ENCODE assay signal across 22 cellular contexts in genomic region chr2:185813707-185814106, GRCh38.
"Had no signal": no experiment of that assay in that cellular context is flagged by ENCODE, and none has a peak within 500 bp of the region (broad histone marks: within the 10 kb centered on the region; RNA-seq: fewer than 3 reads in every experiment).

No MANE protein-coding gene starts in this region.

- ATAC-seq: activated CD4-positive, CD25-positive, alpha-beta regulatory T cell treated with anti-CD3 and anti-CD28 coated beads, Interleukin-2, amount 50 U/mL, for 24 hours; activated naive CD8-positive, alpha-beta T cell treated with anti-CD3 and anti-CD28 coated beads, Interleukin-2, amount 50 U/mL, for 24 hours; heart right ventricle; natural killer cell treated with Interleukin-12 subunit alpha and Interleukin-12 subunit beta and Interleukin-15 and Interleukin-18, amount 100 ng/mL, for 72 hours; right cardiac atrium; stimulated activated effector memory CD8-positive, alpha-beta T cell treated with anti-CD3 and anti-CD28 coated beads, Interleukin-12 subunit alpha, Interleukin-12 subunit beta, amount 100 ng/mL, for 72 hours; stimulated activated naive CD8-positive, alpha-beta T cell treated with anti-CD3 and anti-CD28 coated beads, Interleukin-15, amount 100 ng/mL, for 72 hours had no signal

- FAIRE-seq: endometrium, kidney had no signal

- H3K27me3 Mint-ChIP-seq: activated CD4-positive, alpha-beta memory T cell treated with anti-CD3 and anti-CD28 coated beads, Interleukin-2, amount 10 ng/mL, durations not matched to agents 7 days and 5 days; activated CD4-positive, alpha-beta T cell treated with anti-CD3 and anti-CD28 coated beads, Interleukin-2, amount 10 ng/mL, durations not matched to agents 24 days and 14 days; activated naive CD4-positive, alpha-beta T cell treated with anti-CD3 and anti-CD28 coated beads, Interleukin-2, amount 10 ng/mL, durations not matched to agents 7 days and 5 days; activated naive CD8-positive, alpha-beta T cell treated with anti-CD3 and anti-CD28 coated beads, Interleukin-2, amount 50 U/mL, for 24 hours; natural killer cell treated with Interleukin-12 subunit alpha and Interleukin-12 subunit beta and Interleukin-15 and Interleukin-18, amount 100 ng/mL, for 72 hours; stimulated activated naive CD8-positive, alpha-beta T cell treated with anti-CD3 and anti-CD28 coated beads, Interleukin-15, amount 100 ng/mL, for 72 hours had no signal

- H3K36me3 ChIP-seq: heart right ventricle, left ventricle myocardium inferior, ovary, tibial artery had no signal

- H3K27ac ChIP-seq: heart right ventricle, left ventricle myocardium inferior, ovary, skin epidermis, tibial artery had no signal

- DNase-seq: activated CD4-positive, alpha-beta memory T cell treated with anti-CD3 and anti-CD28 coated beads, Interleukin-2, amount 10 ng/mL, durations not matched to agents 7 days and 5 days; activated CD4-positive, alpha-beta T cell treated with anti-CD3 and anti-CD28 coated beads, Interleukin-2, amount 10 ng/mL, durations not matched to agents 24 days and 14 days; activated effector memory CD4-positive, alpha-beta T cell treated with anti-CD3 and anti-CD28 coated beads, Interleukin-2, amount 50 U/mL, for 16 hours; activated naive CD4-positive, alpha-beta T cell treated with anti-CD3 and anti-CD28 coated beads, Interleukin-2, amount 10 ng/mL, durations not matched to agents 7 days and 5 days; activated naive CD8-positive, alpha-beta T cell treated with anti-CD3 and anti-CD28 coated beads, Interleukin-2, amount 50 U/mL, for 24 hours; activated T-cell treated with anti-CD3 and anti-CD28 coated beads for 4 hours; foreskin fibroblast; heart right ventricle; kidney; left ventricle myocardium inferior; midbrain; ovary; right cardiac atrium; stimulated activated CD4-positive, alpha-beta T cell treated with anti-CD3 and anti-CD28 coated beads, Interleukin-2, amount 100 ng/mL, for 24 hours; stimulated activated naive CD8-positive, alpha-beta T cell treated with anti-CD3 and anti-CD28 coated beads, Interleukin-15, amount 100 ng/mL, for 72 hours; T-helper 9 cell; tibial artery had no signal

- H3K9me3 ChIP-seq: ovary had no signal

- H3K4me1 Mint-ChIP-seq: activated CD4-positive, alpha-beta memory T cell treated with anti-CD3 and anti-CD28 coated beads, Interleukin-2, amount 10 ng/mL, durations not matched to agents 7 days and 5 days; activated CD4-positive, alpha-beta T cell treated with anti-CD3 and anti-CD28 coated beads, Interleukin-2, amount 10 ng/mL, durations not matched to agents 24 days and 14 days; activated naive CD4-positive, alpha-beta T cell treated with anti-CD3 and anti-CD28 coated beads, Interleukin-2, amount 10 ng/mL, durations not matched to agents 7 days and 5 days; activated naive CD8-positive, alpha-beta T cell treated with anti-CD3 and anti-CD28 coated beads, Interleukin-2, amount 50 U/mL, for 24 hours; stimulated activated effector memory CD8-positive, alpha-beta T cell treated with anti-CD3 and anti-CD28 coated beads, Interleukin-12 subunit alpha, Interleukin-12 subunit beta, amount 100 ng/mL, for 72 hours; stimulated activated naive CD8-positive, alpha-beta T cell treated with anti-CD3 and anti-CD28 coated beads, Interleukin-15, amount 100 ng/mL, for 72 hours had no signal

- H3K36me3 Mint-ChIP-seq: activated naive CD4-positive, alpha-beta T cell treated with anti-CD3 and anti-CD28 coated beads, Interleukin-2, amount 10 ng/mL, durations not matched to agents 7 days and 5 days; stimulated activated effector memory CD8-positive, alpha-beta T cell treated with anti-CD3 and anti-CD28 coated beads, Interleukin-12 subunit alpha, Interleukin-12 subunit beta, amount 100 ng/mL, for 72 hours had no signal

- H3K4me3 ChIP-seq: heart right ventricle, left ventricle myocardium inferior, ovary, skin epidermis, tibial artery had no signal

- H3K4me1 ChIP-seq: heart right ventricle, left ventricle myocardium inferior, tibial artery had no signal

- H3K4me3 Mint-ChIP-seq: activated CD4-positive, alpha-beta memory T cell treated with anti-CD3 and anti-CD28 coated beads, Interleukin-2, amount 10 ng/mL, durations not matched to agents 7 days and 5 days; activated CD4-positive, alpha-beta T cell treated with anti-CD3 and anti-CD28 coated beads, Interleukin-2, amount 10 ng/mL, durations not matched to agents 24 days and 14 days; activated naive CD4-positive, alpha-beta T cell treated with anti-CD3 and anti-CD28 coated beads, Interleukin-2, amount 10 ng/mL, durations not matched to agents 7 days and 5 days; activated naive CD8-positive, alpha-beta T cell treated with anti-CD3 and anti-CD28 coated beads, Interleukin-2, amount 50 U/mL, for 24 hours; natural killer cell treated with Interleukin-12 subunit alpha and Interleukin-12 subunit beta and Interleukin-15 and Interleukin-18, amount 100 ng/mL, for 72 hours; stimulated activated effector memory CD8-positive, alpha-beta T cell treated with anti-CD3 and anti-CD28 coated beads, Interleukin-12 subunit alpha, Interleukin-12 subunit beta, amount 100 ng/mL, for 72 hours; stimulated activated naive CD8-positive, alpha-beta T cell treated with anti-CD3 and anti-CD28 coated beads, Interleukin-15, amount 100 ng/mL, for 72 hours had no signal

- H3K27ac Mint-ChIP-seq: activated CD4-positive, alpha-beta memory T cell treated with anti-CD3 and anti-CD28 coated beads, Interleukin-2, amount 10 ng/mL, durations not matched to agents 7 days and 5 days; activated CD4-positive, alpha-beta T cell treated with anti-CD3 and anti-CD28 coated beads, Interleukin-2, amount 10 ng/mL, durations not matched to agents 24 days and 14 days; activated naive CD4-positive, alpha-beta T cell treated with anti-CD3 and anti-CD28 coated beads, Interleukin-2, amount 10 ng/mL, durations not matched to agents 7 days and 5 days; activated naive CD8-positive, alpha-beta T cell treated with anti-CD3 and anti-CD28 coated beads, Interleukin-2, amount 50 U/mL, for 24 hours; natural killer cell treated with Interleukin-12 subunit alpha and Interleukin-12 subunit beta and Interleukin-15 and Interleukin-18, amount 100 ng/mL, for 72 hours; stimulated activated effector memory CD8-positive, alpha-beta T cell treated with anti-CD3 and anti-CD28 coated beads, Interleukin-12 subunit alpha, Interleukin-12 subunit beta, amount 100 ng/mL, for 72 hours; stimulated activated naive CD8-positive, alpha-beta T cell treated with anti-CD3 and anti-CD28 coated beads, Interleukin-15, amount 100 ng/mL, for 72 hours had no signal

- H3K27me3 ChIP-seq: heart right ventricle, ovary, tibial artery had no signal
